In genomic region chr22:24518774-24519485, GRCh38 we compare ENCODE assay signal across 29 cellular contexts. TPM values are rescaled to one million over a fixed set of nuclear protein-coding genes. Genes with fewer than 3 reads are reported as not detected.
"Had no signal": no experiment of that assay in that cellular context is flagged by ENCODE, and none has a peak within 500 bp of the region (broad histone marks: within the 10 kb centered on the region; RNA-seq: fewer than 3 reads in every experiment).

No MANE protein-coding gene starts in this region.

- H3K79me2 ChIP-seq: hepatocyte had no signal

- ATAC-seq: body of pancreas, gastrocnemius medialis, left colon, lower lobe of right lung, natural killer cell had no signal

- H3K4me3 ChIP-seq: adrenal gland, body of pancreas, colonic mucosa, gastrocnemius medialis, hepatocyte, lower lobe of right lung, neural progenitor cell, smooth muscle cell, tibial nerve had no signal

- H3K27me3 ChIP-seq: adrenal gland, body of pancreas, colonic mucosa, gastrocnemius medialis, hepatocyte, neural progenitor cell, tibial nerve had no signal

- H3K36me3 ChIP-seq: adrenal gland, colonic mucosa, gastrocnemius medialis, lower lobe of right lung, neural progenitor cell, tibial nerve had no signal

- H3K9me3 ChIP-seq: adrenal gland, body of pancreas, colonic mucosa, gastrocnemius medialis, lower lobe of right lung, tibial nerve had no signal

- H3K4me2 ChIP-seq: hepatocyte, neural progenitor cell, smooth muscle cell had no signal

- DNase-seq: activated CD4-positive, alpha-beta T cell treated with anti-CD3 and anti-CD28 coated beads for 4 hours; activated CD4-positive, alpha-beta T cell treated with anti-CD3 and anti-CD28 coated beads, Interleukin-2, amount 50 U/mL, for 4 hours; activated CD8-positive, alpha-beta memory T cell treated with anti-CD3 and anti-CD28 coated beads for 24 hours; activated effector memory CD4-positive, alpha-beta T cell treated with anti-CD3 and anti-CD28 coated beads, Interleukin-2, amount 50 U/mL, for 16 hours; activated naive CD4-positive, alpha-beta T cell treated with anti-CD3 and anti-CD28 coated beads for 36 hours; activated naive CD8-positive, alpha-beta T cell treated with anti-CD3 and anti-CD28 coated beads for 36 hours; adrenal gland; aorta; body of pancreas; cerebellar nuclear complex; colonic mucosa; effector memory CD4-positive, alpha-beta T cell; erythroblast; gastrocnemius medialis; glutamatergic neuron; left colon; lower lobe of right lung; mesendoderm; natural killer cell; stimulated activated CD4-positive, alpha-beta T cell treated with anti-CD3 and anti-CD28 coated beads, Interleukin-2, amount 100 ng/mL, for 24 hours; stimulated activated naive CD4-positive, alpha-beta T cell treated with Interleukin-2 at 50 U/mL for 16 hours had no signal

- FAIRE-seq: keratinocyte had no signal

- H2AFZ ChIP-seq: hepatocyte, neural progenitor cell had no signal

- H3K9ac ChIP-seq: neural progenitor cell had no signal

- H3K27ac ChIP-seq: adrenal gland, body of pancreas, colonic mucosa, gastrocnemius medialis, hepatocyte, lower lobe of right lung, neural progenitor cell, tibial nerve, VCaP had no signal

RNA-seq across cellular contexts. Expression of gene UPB1, which starts 23.8 kb away (rescaled TPM):
- total RNA-seq: dermis microvascular lymphatic vessel endothelial cell, renal cortical epithelial cell, smooth muscle cell had no signal
